8 cellular contexts compared by ENCODE assay signal in the genomic region with DNA sequence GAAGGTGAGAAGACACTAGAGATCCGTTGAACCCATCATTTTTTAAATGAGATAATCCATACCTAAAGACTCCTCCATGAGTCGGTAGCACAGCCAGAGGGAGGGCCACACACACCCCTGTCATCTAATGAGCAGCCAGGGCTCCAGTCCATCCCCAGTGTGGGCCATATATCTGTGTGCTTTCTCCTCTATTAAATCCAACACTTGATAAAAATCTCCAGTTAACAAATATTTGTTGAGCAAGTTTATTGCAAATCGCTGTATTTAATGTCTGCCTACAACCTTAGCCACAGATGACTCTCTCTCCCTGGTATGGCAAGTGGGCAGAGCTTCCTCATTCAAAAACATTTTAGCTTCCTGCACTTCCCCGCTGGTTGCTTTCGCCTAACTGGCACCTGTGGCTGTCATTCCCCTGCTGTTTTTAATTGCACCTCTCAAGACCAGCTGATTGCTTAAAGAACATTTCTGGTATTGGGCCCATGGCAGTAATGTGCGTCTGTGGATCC.
DNase-seq lines count a peak whose midpoint lies in the region; ATAC-seq and TF ChIP-seq lines count a peak whose summit lies in the region.

No MANE protein-coding gene starts in this region.

- H3K4me1 ChIP-seq in SJSA1 (replicated peaks) (peaks cover 95% of the 10 kb centered on the region), upper lobe of right lung (peaks cover 75% of the 10 kb centered on the region)

- H3K27me3 ChIP-seq in SJSA1 (replicated peaks) (no peaks in the 10 kb centered on the region), upper lobe of right lung (no peaks in the 10 kb centered on the region)

- no peak for TF ChIP-seq CTCF in fibroblast of pulmonary artery (IDR thresholded peaks at IDR 0.05; ENCODE audit: low read length, missing control alignments)
- no peak for TF ChIP-seq CTCF in upper lobe of right lung (IDR thresholded peaks at IDR 0.05)

- H3K4me3 ChIP-seq in SJSA1 (no peak overlapping the region), fibroblast of pulmonary artery (replicated peaks; ENCODE audit: low read depth, low read length) (no peak overlapping the region), upper lobe of right lung (no peak overlapping the region)

- ATAC-seq in left ventricle myocardium superior (no peak), upper lobe of right lung (peak; percentile 85), HG03571 (IDR thresholded peaks at IDR 0.05; ENCODE audit: unreplicated experiment) (no peak)

- H3K36me3 ChIP-seq in SJSA1 (no peaks in the 10 kb centered on the region; the same call in 1 of the 2 replicates), upper lobe of right lung (no peaks in the 10 kb centered on the region)

- intact Hi-C loops in cardiac septum (cut with DNase I), result no loop called here
- intact Hi-C loops in left ventricle myocardium superior (cut with micrococcal nuclease), result no loop called here
- intact Hi-C loops in upper lobe of right lung (cut with DNase I), result no loop called here

- H3K27ac ChIP-seq in SJSA1 (peak overlapping the region; percentile 98), upper lobe of right lung (no peak overlapping the region)

- DNase-seq in cardiac septum (ENCODE audit: low spot score) (peak; percentile 39), left ventricle myocardium superior (no peak), SJSA1 (ENCODE audit: low read depth in 1 of 2, low spot score in 2 of 2) (peak in 1 of 2 experiments; percentile 68), fibroblast of pulmonary artery (ENCODE audit: low read depth) (peak; percentile 63), upper lobe of right lung (no peak), DMS114 treated with DMSO at 0.1 percent for 48 hours (lab: John Stamatoyannopoulos, UW; ENCODE audit: unreplicated experiment) (no peak), NCI-H510A (lab: John Stamatoyannopoulos, UW) (no peak)

- no peaks in the 10 kb centered on the region for H3K9me3 ChIP-seq in SJSA1 (replicated peaks)
- H3K9me3 ChIP-seq in upper lobe of right lung, result no peaks in the 10 kb centered on the region

Comparison
In these comparisons a context has a peak if more than half of its experiments do, and no peak if none do; other contexts are left out.
1. DNase-seq: peak in cardiac septum (single experiment) and fibroblast of pulmonary artery (single experiment); none in left ventricle myocardium superior (single experiment), upper lobe of right lung (single experiment), DMS114 treated with DMSO at 0.1 percent for 48 hours (single experiment) and NCI-H510A (single experiment).